Comparison of ENCODE assay signal across 9 cellular contexts in genomic region chr16:1296688-1297412, GRCh38. TPM values are rescaled to one million over a fixed set of nuclear protein-coding genes. Genes with fewer than 3 reads are reported as not detected.
DNase-seq lines count a peak whose midpoint lies in the region; ATAC-seq and TF ChIP-seq lines count a peak whose summit lies in the region.
"Had no signal": no experiment of that assay in that cellular context is flagged by ENCODE, and none has a peak within 500 bp of the region (broad histone marks: within the 10 kb centered on the region; RNA-seq: fewer than 3 reads in every experiment).

No MANE protein-coding gene starts in this region.

- peaks cover 34% of the 10 kb centered on the region for H3K27me3 Mint-ChIP-seq in brain

- peaks cover 27% of the 10 kb centered on the region for H3K4me1 Mint-ChIP-seq in brain

- H3K27me3 ChIP-seq in HAP-1 (ENCODE audit: low read depth) = peaks cover 24% of the 10 kb centered on the region

- no peaks in the 10 kb centered on the region for H3K36me3 Mint-ChIP-seq in brain
- H3K36me3 Mint-ChIP-seq: activated naive CD8-positive, alpha-beta T cell had no signal

- ATAC-seq in GM21737 (IDR thresholded peaks at IDR 0.05; ENCODE audit: unreplicated experiment) = no peak
- ATAC-seq in GM18519 (IDR thresholded peaks at IDR 0.05; ENCODE audit: low FRiP score, unreplicated experiment) = no peak

- H3K9me3 Mint-ChIP-seq in brain = peaks cover 0 to 2% (median 0%) of the 10 kb centered on the region in 5 experiments

- H3K36me3 ChIP-seq in mesodermal cell (ENCODE audit: control insufficient read depth, insufficient read depth, low read length) (no peaks in the 10 kb centered on the region), HAP-1 (replicated peaks) (no peaks in the 10 kb centered on the region)

- WGBS in mesodermal cell (ENCODE audit: insufficient coverage in 2 of 2), 2 experiments = 90 to 94% methylated on average over 7 to 9 of the region's 11 CpGs

- H3K4me3 ChIP-seq in mesodermal cell (ENCODE audit: extremely low read depth, insufficient read depth, low read length, poor library complexity, severe bottlenecking) (no peak overlapping the region), HAP-1 (no peak overlapping the region)

- in situ Hi-C loops in HAP-1 (cut with MboI; ENCODE audit: low sequenced_read_pairs) = no loop called here

- H3K4me3 Mint-ChIP-seq in brain = peak overlapping the region in 2 of 5 experiments; percentile 8 to 56
- H3K4me3 Mint-ChIP-seq: activated naive CD8-positive, alpha-beta T cell had no signal

- H3K27ac Mint-ChIP-seq in brain = peak overlapping the region in 4 of 5 experiments; percentile 4 to 87 (median 42)
- H3K27ac Mint-ChIP-seq: activated naive CD8-positive, alpha-beta T cell had no signal

- H3K4me1 ChIP-seq in mesodermal cell (ENCODE audit: control insufficient read depth, insufficient read depth, low read length, poor library complexity, severe bottlenecking) (peaks cover 9% of the 10 kb centered on the region), HAP-1 (no peaks in the 10 kb centered on the region)

- H3K27ac ChIP-seq in mesodermal cell (ENCODE audit: low read depth, low read length, severe bottlenecking) = peak overlapping the region; percentile 16

- DNase-seq in COLO668 (lab: John Stamatoyannopoulos, UW; ENCODE audit: unreplicated experiment) = peak; percentile 77
- DNase-seq in LHCN-M2 (ENCODE audit: low read depth) = peak; percentile 93
- DNase-seq in NCI-H1092 (lab: John Stamatoyannopoulos, UW) = no peak
- DNase-seq in HAP-1 (ENCODE audit: low spot score in 2 of 2) = no peak

- no peaks in the 10 kb centered on the region for H3K9me3 ChIP-seq in mesodermal cell (ENCODE audit: control insufficient read depth, low read length)
- no peaks in the 10 kb centered on the region for H3K9me3 ChIP-seq in HAP-1

- no peak for TF ChIP-seq CTCF in brain (conservative IDR thresholded peaks at IDR 0.05)

RNA-seq across cellular contexts. Expression of gene UBE2I, which starts 12.6 kb away (rescaled TPM):
- total RNA-seq in LHCN-M2 (2014; rRNA removed) = 49.2 and 78.2 TPM in 2 replicates
- 112 TPM for polyA plus RNA-seq in LHCN-M2 (2012)
- 240 TPM for polyA plus RNA-seq in brain (ENCODE audit: insufficient read depth, low read depth, low replicate concordance)
- 175 TPM for polyA plus RNA-seq in mesodermal cell (2013, experiment 1 of 2)
- 181 TPM for polyA plus RNA-seq in mesodermal cell (2013, experiment 2 of 2)

RNA-seq across cellular contexts. Expression of gene BAIAP3, which starts 36.6 kb away (rescaled TPM):
- 0.46 and 0.51 TPM in 2 replicates for total RNA-seq in LHCN-M2 (2014; rRNA removed)
- polyA plus RNA-seq in LHCN-M2 (2012) = 1.8 TPM
- polyA plus RNA-seq in brain (ENCODE audit: insufficient read depth, low read depth, low replicate concordance) = 42.8 TPM
- polyA plus RNA-seq in mesodermal cell (2013, experiment 1 of 2) = 12.2 TPM
- 9.2 TPM for polyA plus RNA-seq in mesodermal cell (2013, experiment 2 of 2)

RNA-seq across cellular contexts. Expression of gene TPSD1, which starts 41.0 kb away (rescaled TPM):
- total RNA-seq in LHCN-M2 (2014; rRNA removed) = not detected in 2 replicates
- not detected for polyA plus RNA-seq in LHCN-M2 (2012)
- polyA plus RNA-seq in brain (ENCODE audit: insufficient read depth, low read depth, low replicate concordance) = not detected
- not detected for polyA plus RNA-seq in mesodermal cell (2013, experiment 1 of 2)
- not detected for polyA plus RNA-seq in mesodermal cell (2013, experiment 2 of 2)

RNA-seq across cellular contexts. Expression of gene TSR3, which starts 54.8 kb away (rescaled TPM):
- total RNA-seq in LHCN-M2 (2014; rRNA removed) = 114 and 124 TPM in 2 replicates
- 106 TPM for polyA plus RNA-seq in LHCN-M2 (2012)
- polyA plus RNA-seq in brain (ENCODE audit: insufficient read depth, low read depth, low replicate concordance) = 81.3 TPM
- polyA plus RNA-seq in mesodermal cell (2013, experiment 1 of 2) = 53.9 TPM
- 50.1 TPM for polyA plus RNA-seq in mesodermal cell (2013, experiment 2 of 2)

RNA-seq across cellular contexts. Expression of gene GNPTG, which starts 54.9 kb away (rescaled TPM):
- 46.4 and 54.4 TPM in 2 replicates for total RNA-seq in LHCN-M2 (2014; rRNA removed)
- 45.1 TPM for polyA plus RNA-seq in LHCN-M2 (2012)
- 82.2 TPM for polyA plus RNA-seq in brain (ENCODE audit: insufficient read depth, low read depth, low replicate concordance)
- polyA plus RNA-seq in mesodermal cell (2013, experiment 1 of 2) = 26.0 TPM
- polyA plus RNA-seq in mesodermal cell (2013, experiment 2 of 2) = 24.5 TPM

Comparison
In these comparisons a context has a peak if more than half of its experiments do, and no peak if none do; other contexts are left out.
1. DNase-seq: peak in COLO668 (single experiment) and LHCN-M2 (single experiment); none in NCI-H1092 (single experiment) and HAP-1 (0 of 2).